ENCODE assay signal across 21 cellular contexts in the genomic region with DNA sequence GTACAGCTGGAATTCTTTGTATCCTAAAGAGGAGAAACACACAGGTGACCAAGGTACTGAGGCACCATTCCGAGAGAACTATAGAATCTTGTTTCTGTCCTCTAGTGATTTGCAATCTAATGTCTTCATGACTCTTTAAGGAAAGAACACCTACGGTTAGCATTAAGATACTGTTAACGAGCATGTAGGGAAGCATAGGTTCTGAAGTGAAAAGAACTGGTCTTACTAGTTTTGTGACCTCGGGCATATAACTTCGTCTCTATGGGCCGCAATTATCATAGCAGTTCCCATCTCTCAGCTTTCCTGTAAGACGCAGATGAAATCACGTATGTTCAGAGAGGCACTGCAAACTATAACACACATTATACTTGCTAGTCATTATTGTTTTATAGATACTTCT.
DNase-seq lines count a peak whose midpoint lies in the region; ATAC-seq, FAIRE-seq and TF ChIP-seq lines count a peak whose summit lies in the region.
"Had no signal": no experiment of that assay in that cellular context is flagged by ENCODE, and none has a peak within 500 bp of the region (broad histone marks: within the 10 kb centered on the region; RNA-seq: fewer than 3 reads in every experiment).

No MANE protein-coding gene starts in this region.

- no peaks in the 10 kb centered on the region for H3K27me3 ChIP-seq in pancreas
- H3K27me3 ChIP-seq: neural progenitor cell had no signal

- peak overlapping the region; percentile 20 for H3K27ac ChIP-seq in epithelial cell of prostate
- H3K27ac ChIP-seq in pancreas = peak overlapping the region in 3 of 4 donors; percentile 31 to 72 (median 69)
- H3K27ac ChIP-seq: neural progenitor cell had no signal

- H3K9me3 ChIP-seq in pancreas = no peaks in the 10 kb centered on the region

- intact Hi-C loops in pancreas (cut with DNase I) = no loop called here

- WGBS in pancreas, 2 donors = 47 to 52% methylated on average over 8 of the region's 8 CpGs

- DNase-seq in ELF-1 (ENCODE audit: low read depth, low spot score) (peak; percentile 34), LNCaP clone FGC (ENCODE audit: low read depth) (peak; percentile 43), epithelial cell of prostate (ENCODE audit: low read depth, low spot score) (no peak), pancreas (no peak), SHP77 treated with DMSO at 0.1 percent for 48 hours (lab: John Stamatoyannopoulos, UW) (no peak), germinal center (ENCODE audit: low spot score) (no peak)
- DNase-seq: activated CD4-positive, alpha-beta T cell treated with anti-CD3 and anti-CD28 coated beads, Interleukin-2, amount 50 U/mL, for 1 hour; activated CD8-positive, alpha-beta memory T cell treated with anti-CD3 and anti-CD28 coated beads, Interleukin-2, amount 50 U/mL, for 48 hours; activated naive CD8-positive, alpha-beta T cell treated with anti-CD3 and anti-CD28 coated beads for 36 hours; CD4-positive, CD25-positive, alpha-beta regulatory T cell; DMS 273 treated with DMSO at 0.1 percent for 48 hours; effector memory CD8-positive, alpha-beta T cell; GF-D8; HCEC 1CT; KG1; NCI-H187; NCI-H226; NK-92 treated with Interleukin-12 subunit alpha and Interleukin-12 subunit beta, amount 100 ng/mL, for 24 hours; substantia nigra had no signal

- FAIRE-seq in pancreas (lab: Jason Lieb, UNC) = no peak

- TF ChIP-seq CTCF in LNCaP clone FGC (IDR thresholded peaks at IDR 0.05; ENCODE audit: control insufficient read depth, extremely low read depth, insufficient read depth) (no peak), pancreas (IDR thresholded peaks at IDR 0.05) (no peak)

- H3K36me3 ChIP-seq in pancreas = no peaks in the 10 kb centered on the region
- H3K36me3 ChIP-seq: neural progenitor cell had no signal

- no peak overlapping the region for H3K4me3 ChIP-seq in LNCaP clone FGC (ENCODE audit: low read depth, low read length)
- H3K4me3 ChIP-seq in pancreas = no peak overlapping the region

- no peak for ATAC-seq in pancreas
- ATAC-seq in HG02588 (IDR thresholded peaks at IDR 0.05; ENCODE audit: unreplicated experiment) = no peak
- ATAC-seq: effector memory CD8-positive, alpha-beta T cell had no signal

- H3K4me1 ChIP-seq in pancreas = no peaks in the 10 kb centered on the region

Comparison
In these comparisons a context has a peak if more than half of its experiments do, and no peak if none do; other contexts are left out.
1. DNase-seq: peak in ELF-1 (single experiment) and LNCaP clone FGC (single experiment); none in epithelial cell of prostate (single experiment), pancreas (0 of 6), SHP77 treated with DMSO at 0.1 percent for 48 hours (single experiment) and germinal center (single experiment).